Comparison of ENCODE assay signal across 8 cellular contexts in genomic region chr21:26169061-26169610, GRCh38. TPM values are rescaled to one million over a fixed set of nuclear protein-coding genes. Genes with fewer than 3 reads are reported as not detected.
DNase-seq lines count a peak whose midpoint lies in the region; ATAC-seq and TF ChIP-seq lines count a peak whose summit lies in the region.

No MANE protein-coding gene starts in this region.

- H3K4me1 ChIP-seq in esophagus muscularis mucosa (peaks cover 36 to 56% (median 55%) of the 10 kb centered on the region in 4 donors), muscle layer of colon (ENCODE audit: insufficient read depth, low read length) (peaks cover 10% of the 10 kb centered on the region), stomach (peaks cover 18 to 57% (median 40%) of the 10 kb centered on the region in 4 donors)

- 0% methylated on average over 18 of the region's 18 CpGs for WGBS in esophagus muscularis mucosa
- WGBS in stomach, 5 donors, result 0 to 2% (median 1%) methylated on average over 15 to 18 of the region's 18 CpGs

- DNase-seq in AG04450 (ENCODE audit: low read depth, low spot score) (no peak), NCI-H510A treated with DMSO at 0.1 percent for 48 hours (lab: John Stamatoyannopoulos, UW) (peak; percentile 71), esophagus muscularis mucosa (ENCODE audit: extremely low spot score) (no peak), stomach (peak; percentile 51)
- DNase-seq in activated CD8-positive, alpha-beta memory T cell treated with anti-CD3 and anti-CD28 coated beads, Interleukin-2, amount 50 U/mL, for 4 hours, result peak; percentile 21

- peak overlapping the region; percentile 85 for H3K4me3 ChIP-seq in AG04450 (ENCODE audit: low read depth, low read length)
- H3K4me3 ChIP-seq in esophagus muscularis mucosa, result peak overlapping the region; percentile 76 to 96 (median 90)
- peak overlapping the region; percentile 87 to 91 for H3K4me3 ChIP-seq in muscle layer of colon (ENCODE audit: low read depth in 1 of 2, low read length in 2 of 2)
- peak overlapping the region; percentile 89 to 97 (median 93) for H3K4me3 ChIP-seq in stomach

- H3K27me3 ChIP-seq in AG04450 (ENCODE audit: control insufficient read depth, insufficient read depth, low read length) (peaks cover 6% of the 10 kb centered on the region), esophagus muscularis mucosa (no peaks in the 10 kb centered on the region), muscle layer of colon (ENCODE audit: control insufficient read depth in 1 of 2, insufficient read depth in 2 of 2, low read length in 2 of 2) (no peaks in the 10 kb centered on the region), stomach (no peaks in the 10 kb centered on the region)

- peak overlapping the region; percentile 91 for H3K9ac ChIP-seq in muscle layer of colon (ENCODE audit: low read length)

- intact Hi-C loops in esophagus muscularis mucosa (cut with DNase I), result loop anchor here (5.0 to 10.0 kb wide), 2 partner anchors 37 to 54 kb away; no protein-coding TSS in a partner anchor
- intact Hi-C loops in stomach (cut with DNase I; ENCODE audit: low total_unique reads), result no loop called here

- CTCF ChIA-PET in AG04450 (lab: Charles Lee), result interaction anchor here (0.6 to 2.7 kb wide), 9 partner anchors 11 to 288 kb away, joined by 3 to 21 read pairs (median 5); no protein-coding TSS in a partner anchor

- POLR2A ChIA-PET in AG04450 (lab: Yijun Ruan, JAX), result interaction anchor here (0.7 to 1.6 kb wide), 4 partner anchors 21 to 434 kb away, joined by 3 to 8 read pairs (median 4); partner anchors contain the start of genes ATP5PF and GABPA

- peak overlapping the region; percentile 68 for H3K27ac ChIP-seq in AG04450 (ENCODE audit: low read depth, low read length)
- H3K27ac ChIP-seq in esophagus muscularis mucosa (replicated peaks in 1 of 4), result peak overlapping the region; percentile 87 to 92 (median 88)
- H3K27ac ChIP-seq in muscle layer of colon (ENCODE audit: low read depth, low read length), result peak overlapping the region; percentile 74
- peak overlapping the region; percentile 77 to 92 (median 91) for H3K27ac ChIP-seq in stomach

- TF ChIP-seq POLR2A in esophagus muscularis mucosa (IDR thresholded peaks at IDR 0.05; ENCODE audit: low read depth) (no peak), stomach (IDR thresholded peaks at IDR 0.05) (no peak)

- ATAC-seq in GM18867 (IDR thresholded peaks at IDR 0.05; ENCODE audit: unreplicated experiment) (peak; percentile 55), HG03378 (IDR thresholded peaks at IDR 0.05; ENCODE audit: unreplicated experiment) (peak; percentile 71)

- peak; percentile 63 for TF ChIP-seq CTCF in AG04450 (IDR thresholded peaks at IDR 0.05; ENCODE audit: low read depth, low read length)
- TF ChIP-seq CTCF in esophagus muscularis mucosa (IDR thresholded peaks at IDR 0.05), result peak; percentile 27 to 50 (median 31)
- TF ChIP-seq CTCF in stomach (IDR thresholded peaks at IDR 0.05), result peak in 4 of 7 experiments; percentile 14 to 44 (median 32)

- TF ChIP-seq EP300 in esophagus muscularis mucosa (IDR thresholded peaks at IDR 0.05), result no peak
- no peak for TF ChIP-seq EP300 in stomach (IDR thresholded peaks at IDR 0.05)

- H3K9me3 ChIP-seq in AG04450 (ENCODE audit: control insufficient read depth, insufficient read depth, low read length) (no peaks in the 10 kb centered on the region; the same call in 1 of the 2 replicates), esophagus muscularis mucosa (no peaks in the 10 kb centered on the region), muscle layer of colon (ENCODE audit: low read length) (no peaks in the 10 kb centered on the region), stomach (no peaks in the 10 kb centered on the region)

- no peaks in the 10 kb centered on the region for H3K36me3 ChIP-seq in esophagus muscularis mucosa
- no peaks in the 10 kb centered on the region for H3K36me3 ChIP-seq in muscle layer of colon (ENCODE audit: insufficient read depth, low read length)
- no peaks in the 10 kb centered on the region for H3K36me3 ChIP-seq in stomach

RNA-seq across cellular contexts. Expression of gene APP, which starts 1.4 kb away (rescaled TPM):
- polyA plus RNA-seq in AG04450 (2011; rRNA removed) (793 and 870 TPM in 2 replicates), stomach (10 to 100 TPM; 41.2 to 84.1 (median 74.2) TPM)
- polyA minus RNA-seq in AG04450 (2011; rRNA and poly(A)+ RNA removed), result 431 and 505 TPM in 2 replicates
- total RNA-seq in esophagus muscularis mucosa (100 to 1,000 TPM; 459 to 790 (median 624) TPM), stomach (100 to 1,000 TPM; 190 to 408 (median 266) TPM)

Comparison
In these comparisons a context has a peak if more than half of its experiments do, and no peak if none do; other contexts are left out.
1. DNase-seq: peak in NCI-H510A treated with DMSO at 0.1 percent for 48 hours (single experiment), activated CD8-positive, alpha-beta memory T cell treated with anti-CD3 and anti-CD28 coated beads, Interleukin-2, amount 50 U/mL, for 4 hours (single experiment) and stomach (single experiment); none in AG04450 (single experiment) and esophagus muscularis mucosa (single experiment).
2. Peak in every context shown above with its lines, with median percentiles within 50 percentile points of each other: H3K27ac ChIP-seq, H3K4me3 ChIP-seq and CTCF ChIP-seq.